15 cellular contexts compared by ENCODE assay signal in genomic region chr16:3012246-3012645, GRCh38. TPM values are rescaled to one million over a fixed set of nuclear protein-coding genes. Genes with fewer than 3 reads are reported as not detected.
DNase-seq lines count a peak whose midpoint lies in the region; ATAC-seq and TF ChIP-seq lines count a peak whose summit lies in the region.
"Had no signal": no experiment of that assay in that cellular context is flagged by ENCODE, and none has a peak within 500 bp of the region (broad histone marks: within the 10 kb centered on the region; RNA-seq: fewer than 3 reads in every experiment).

No MANE protein-coding gene starts in this region.

- CTCF ChIA-PET in Calu3 (lab: Charles Lee), result interaction anchor here (0.9 to 1.2 kb wide), 4 partner anchors 8 to 19 kb away, joined by 3 to 9 read pairs (median 4); no protein-coding TSS in a partner anchor
- CTCF ChIA-PET in activated CD4-positive, alpha-beta T cell treated with anti-CD3 and anti-CD28 coated beads for 36 hours (lab: Charles Lee), result interaction anchor here (0.5 to 1.1 kb wide), 5 partner anchors 20 to 1239 kb away, joined by 3 to 4 read pairs (median 3); no protein-coding TSS in a partner anchor

- DNase-seq in Calu3 (peak; percentile 49), NCI-H1105 (lab: John Stamatoyannopoulos, UW) (peak; percentile 81), NCI-H69 (lab: John Stamatoyannopoulos, UW) (peak; percentile 93), kidney tubule cell (ENCODE audit: low spot score) (peak; percentile 48), putamen (ENCODE audit: low spot score) (no peak), SW 1271 (lab: John Stamatoyannopoulos, UW) (no peak), chondrocyte (ENCODE audit: low spot score) (no peak)
- no peak for DNase-seq in activated CD4-positive, alpha-beta T cell treated with anti-CD3 and anti-CD28 coated beads for 36 hours
- DNase-seq: central memory CD4-positive, alpha-beta T cell; DMS 273 treated with DMSO at 0.1 percent for 48 hours; retina had no signal

- BruUV-seq in Calu3 (replicated peaks; lab: Mats Ljungman, UMichigan), result no TSS peak

- intact Hi-C loops in Calu3 (cut with micrococcal nuclease; ENCODE audit: unreplicated experiment), result no loop called here
- intact Hi-C loops in activated CD4-positive, alpha-beta T cell treated with anti-CD3 and anti-CD28 coated beads for 36 hours (cut with DNase I, micrococcal nuclease), result no loop called here

- no peak for ATAC-seq in activated CD4-positive, alpha-beta T cell treated with anti-CD3 and anti-CD28 coated beads for 36 hours
- ATAC-seq: activated naive CD4-positive, alpha-beta T cell treated with anti-CD3 and anti-CD28 coated beads, Interleukin-2, amount 50 U/mL, for 72 hours had no signal

- H3K9me3 Mint-ChIP-seq in Calu3 (ENCODE audit: low read depth, unreplicated experiment), result no peaks in the 10 kb centered on the region
- no peaks in the 10 kb centered on the region for H3K9me3 Mint-ChIP-seq in chondrocyte (ENCODE audit: low read depth)
- H3K9me3 Mint-ChIP-seq in activated CD4-positive, alpha-beta T cell treated with anti-CD3 and anti-CD28 coated beads for 36 hours (ENCODE audit: low read depth), result no peaks in the 10 kb centered on the region
- H3K9me3 Mint-ChIP-seq: activated naive CD4-positive, alpha-beta T cell treated with anti-CD3 and anti-CD28 coated beads, Interleukin-2, amount 50 U/mL, for 72 hours; stimulated activated naive CD8-positive, alpha-beta T cell treated with anti-CD3 and anti-CD28 coated beads, Interleukin-15, Interleukin-2, amounts not matched to agents 100 ng/mL and 50 ng/mL, for 24 hours had no signal

- TF ChIP-seq CTCF in Calu3 (IDR thresholded peaks at IDR 0.05; ENCODE audit: unreplicated experiment) (no peak), chondrocyte (IDR thresholded peaks at IDR 0.05) (no peak)

- H3K27ac Mint-ChIP-seq in Calu3 (ENCODE audit: unreplicated experiment) (peak overlapping the region; percentile 79), chondrocyte (ENCODE audit: unreplicated experiment) (no peak overlapping the region)
- no peak overlapping the region for H3K27ac Mint-ChIP-seq in activated CD4-positive, alpha-beta T cell treated with anti-CD3 and anti-CD28 coated beads for 36 hours
- H3K27ac Mint-ChIP-seq: activated naive CD4-positive, alpha-beta T cell treated with anti-CD3 and anti-CD28 coated beads, Interleukin-2, amount 50 U/mL, for 72 hours; stimulated activated naive CD8-positive, alpha-beta T cell treated with anti-CD3 and anti-CD28 coated beads, Interleukin-15, Interleukin-2, amounts not matched to agents 100 ng/mL and 50 ng/mL, for 24 hours had no signal

- H3K4me1 Mint-ChIP-seq in Calu3 (ENCODE audit: low read depth, unreplicated experiment) (peaks cover 55% of the 10 kb centered on the region), chondrocyte (ENCODE audit: low read depth) (no peaks in the 10 kb centered on the region)
- peaks cover 19% of the 10 kb centered on the region for H3K4me1 Mint-ChIP-seq in activated CD4-positive, alpha-beta T cell treated with anti-CD3 and anti-CD28 coated beads for 36 hours

- no peaks in the 10 kb centered on the region for H3K27me3 Mint-ChIP-seq in Calu3 (ENCODE audit: unreplicated experiment)
- peaks cover 18% of the 10 kb centered on the region for H3K27me3 Mint-ChIP-seq in chondrocyte (ENCODE audit: low read depth)
- H3K27me3 Mint-ChIP-seq in activated CD4-positive, alpha-beta T cell treated with anti-CD3 and anti-CD28 coated beads for 36 hours, result peaks cover 7% of the 10 kb centered on the region

- H3K4me3 Mint-ChIP-seq in Calu3 (ENCODE audit: low read depth, unreplicated experiment) (peak overlapping the region; percentile 60), chondrocyte (ENCODE audit: unreplicated experiment) (no peak overlapping the region)
- H3K4me3 Mint-ChIP-seq in activated CD4-positive, alpha-beta T cell treated with anti-CD3 and anti-CD28 coated beads for 36 hours, result no peak overlapping the region
- H3K4me3 Mint-ChIP-seq: stimulated activated naive CD8-positive, alpha-beta T cell treated with anti-CD3 and anti-CD28 coated beads, Interleukin-15, Interleukin-2, amounts not matched to agents 100 ng/mL and 50 ng/mL, for 24 hours had no signal

- H3K36me3 Mint-ChIP-seq in Calu3 (ENCODE audit: insufficient read depth, unreplicated experiment), result peaks cover 66% of the 10 kb centered on the region
- H3K36me3 Mint-ChIP-seq in chondrocyte (ENCODE audit: low read depth), result no peaks in the 10 kb centered on the region
- H3K36me3 Mint-ChIP-seq in activated CD4-positive, alpha-beta T cell treated with anti-CD3 and anti-CD28 coated beads for 36 hours (ENCODE audit: low read depth), result no peaks in the 10 kb centered on the region
- H3K36me3 Mint-ChIP-seq: activated naive CD4-positive, alpha-beta T cell treated with anti-CD3 and anti-CD28 coated beads, Interleukin-2, amount 50 U/mL, for 72 hours had no signal

- POLR2A ChIA-PET in activated CD4-positive, alpha-beta T cell treated with anti-CD3 and anti-CD28 coated beads for 36 hours (lab: Charles Lee), result no interaction called here

RNA-seq across cellular contexts. Expression of gene CLDN9, which starts 0.5 kb away (rescaled TPM):
- total RNA-seq in Calu3 (2022) (13.5 and 17.8 TPM in 2 replicates), chondrocyte (not detected in 3 replicates)
- total RNA-seq in activated CD4-positive, alpha-beta T cell treated with anti-CD3 and anti-CD28 coated beads for 36 hours, result not detected
- total RNA-seq: esophagus mucosa had no signal

RNA-seq across cellular contexts. Expression of gene CLDN6, which starts 5.7 kb away (rescaled TPM):
- total RNA-seq in Calu3 (2022) (1.2 and 2.1 TPM in 2 replicates), chondrocyte (0.27 to 0.69 TPM in 2 of 3 replicates, not detected in the other)
- not detected for total RNA-seq in activated CD4-positive, alpha-beta T cell treated with anti-CD3 and anti-CD28 coated beads for 36 hours
- total RNA-seq: activated naive CD4-positive, alpha-beta T cell treated with anti-CD3 and anti-CD28 coated beads, Interleukin-2, amount 50 U/mL, for 72 hours; esophagus mucosa; mucosa of descending colon had no signal

RNA-seq across cellular contexts. Expression of gene TNFRSF12A, which starts 7.9 kb away (rescaled TPM):
- 478 and 509 TPM in 2 replicates for total RNA-seq in Calu3 (2022)
- total RNA-seq in chondrocyte, result 156 to 177 TPM (median 165 TPM) in 3 replicates
- total RNA-seq in activated CD4-positive, alpha-beta T cell treated with anti-CD3 and anti-CD28 coated beads for 36 hours, result 1 to 10 TPM; 5.4 to 7.7 TPM

RNA-seq across cellular contexts. Expression of gene HCFC1R1, which starts 11.5 kb away (rescaled TPM):
- total RNA-seq in Calu3 (2022), result 61.1 and 75.4 TPM in 2 replicates
- 74.0 to 101 TPM (median 79.3 TPM) in 3 replicates for total RNA-seq in chondrocyte
- total RNA-seq in activated CD4-positive, alpha-beta T cell treated with anti-CD3 and anti-CD28 coated beads for 36 hours, result 10 to 100 TPM; 30.0 to 30.7 TPM

RNA-seq across cellular contexts. Expression of gene THOC6, which starts 11.6 kb away (rescaled TPM):
- total RNA-seq in Calu3 (2022), result 50.8 and 54.4 TPM in 2 replicates
- 27.4 to 33.4 TPM (median 28.8 TPM) in 3 replicates for total RNA-seq in chondrocyte
- total RNA-seq in activated CD4-positive, alpha-beta T cell treated with anti-CD3 and anti-CD28 coated beads for 36 hours, result 10 to 100 TPM; 46.9 to 50.2 TPM

Comparison
In these comparisons a context has a peak if more than half of its experiments do, and no peak if none do; other contexts are left out.
1. DNase-seq: peak in Calu3 (single experiment), NCI-H1105 (single experiment), NCI-H69 (single experiment) and kidney tubule cell (single experiment); none in putamen (single experiment), SW 1271 (0 of 2), chondrocyte (single experiment) and activated CD4-positive, alpha-beta T cell treated with anti-CD3 and anti-CD28 coated beads for 36 hours (single experiment).
2. RNA of gene CLDN9, which starts 0.5 kb away (total RNA-seq): 13.5 to 17.8 TPM in Calu3; not detected in chondrocyte and not detected in activated CD4-positive, alpha-beta T cell treated with anti-CD3 and anti-CD28 coated beads for 36 hours; every median in the first group is over 10 times any median in the second.
3. RNA of gene TNFRSF12A, which starts 7.9 kb away (total RNA-seq): 478 to 509 TPM in Calu3 and 156 to 177 TPM in chondrocyte; 5.4 to 7.7 TPM in activated CD4-positive, alpha-beta T cell treated with anti-CD3 and anti-CD28 coated beads for 36 hours; every median in the first group is over 10 times any median in the second.